In genomic region chr2:43222472-43223146, GRCh38 we compare ENCODE assay signal across 8 cellular contexts. TPM values are rescaled to one million over a fixed set of nuclear protein-coding genes. Genes with fewer than 3 reads are reported as not detected.
DNase-seq lines count a peak whose midpoint lies in the region; ATAC-seq, FAIRE-seq and TF ChIP-seq lines count a peak whose summit lies in the region.

No MANE protein-coding gene starts in this region.

- no peak overlapping the region for H3K4ac ChIP-seq in H1 (replicated peaks; ENCODE audit: insufficient read length, low read depth, low read length)

- H3K14ac ChIP-seq in H1 (ENCODE audit: insufficient read length): no peak overlapping the region

- intact Hi-C loops in Calu3 (cut with micrococcal nuclease; ENCODE audit: unreplicated experiment): loop anchor here (5.0 kb wide), 2 partner anchors 40 to 55 kb away; no protein-coding TSS in a partner anchor
- intact Hi-C loops in PC-9 (cut with micrococcal nuclease; ENCODE audit: unreplicated experiment): loop anchor here (1.0 kb wide), 2 partner anchors 53 to 91 kb away; no protein-coding TSS in a partner anchor

- 62% methylated on average over 6 of the region's 6 CpGs; no CpG with 5 or more reads in 1 of the 2 experiments for WGBS in H1 (ENCODE audit: extremely low coverage in 1 of 2, insufficient coverage in 1 of 2, insufficient read length in 1 of 2, insufficient replicate concordance in 2 of 2, low coverage in 1 of 2, low lambda C conversion rate in 2 of 2, missing lambda C conversion rate in 1 of 2), 2 experiments

- H3K18ac ChIP-seq in H1 (ENCODE audit: extremely low read depth, low read length): no peak overlapping the region

- no peak for TF ChIP-seq POLR2A in H1 (IDR thresholded peaks at IDR 0.05; ENCODE audit: control extremely low read depth in 1 of 2, low read depth in 2 of 2, low read length in 2 of 2)

- H2BK15ac ChIP-seq in H1 (ENCODE audit: low read length): no peak overlapping the region

- no peaks in the 10 kb centered on the region for H3K9me3 ChIP-seq in PC-9 (ENCODE audit: insufficient read depth, low read depth)
- H3K9me3 ChIP-seq in H1 (ENCODE audit: insufficient read depth in 2 of 2, low read depth in 1 of 2, low read length in 1 of 2): no peaks in the 10 kb centered on the region

- H3F3A ChIP-seq in PC-9 (ENCODE audit: insufficient read depth, low read depth): peaks cover 71% of the 10 kb centered on the region

- CTCF ChIA-PET in Calu3 (lab: Charles Lee) (interaction anchor here (0.6 to 2.0 kb wide), 8 partner anchors 24 to 199 kb away, joined by 3 to 10 read pairs (median 4); no protein-coding TSS in a partner anchor), PC-9 (lab: Charles Lee) (interaction anchor here (0.9 to 1.5 kb wide), 2 partner anchors 48 to 53 kb away, joined by 3 to 4 read pairs; no protein-coding TSS in a partner anchor), H1 (lab: Charles Lee; ENCODE audit: partially characterized antibody) (interaction anchor here (0.7 to 7.4 kb wide), 29 partner anchors 9 to 294 kb away, joined by 3 to 91 read pairs (median 4); no protein-coding TSS in a partner anchor)

- H3K9me3 Mint-ChIP-seq in Calu3 (ENCODE audit: low read depth, unreplicated experiment): no peaks in the 10 kb centered on the region
- no peaks in the 10 kb centered on the region for H3K9me3 Mint-ChIP-seq in nephron progenitor cell

- no peak overlapping the region; the same call in 1 of the 2 replicates for H4K8ac ChIP-seq in H1 (ENCODE audit: extremely low read depth, insufficient read depth, low read length)

- H3K4me3 Mint-ChIP-seq in Calu3 (ENCODE audit: low read depth, unreplicated experiment) (peak overlapping the region; percentile 98), nephron progenitor cell (peak overlapping the region; percentile 85)

- H2BK5ac ChIP-seq in H1 (ENCODE audit: low read depth, low read length): no peak overlapping the region

- H2BK12ac ChIP-seq in H1 (ENCODE audit: low read depth, low read length): no peak overlapping the region

- POLR2A ChIA-PET in PC-9 (lab: Charles Lee; ENCODE audit: unreplicated experiment) (interaction anchor here (0.5 to 0.9 kb wide), 4 partner anchors 44 to 1075 kb away, joined by 3 to 12 read pairs (median 7); no protein-coding TSS in a partner anchor), H1 (lab: Charles Lee; ENCODE audit: partially characterized antibody) (interaction anchor here (0.9 to 8.6 kb wide), 6 partner anchors 10 to 89 kb away, joined by 4 to 52 read pairs (median 8); no protein-coding TSS in a partner anchor)

- H3K79me2 ChIP-seq in PC-9 (ENCODE audit: low read depth) (peaks cover 77% of the 10 kb centered on the region), H1 (ENCODE audit: control insufficient read depth in 1 of 2, insufficient read depth in 2 of 2, low read length in 2 of 2) (peaks cover 17 to 50% of the 10 kb centered on the region in 2 experiments)

- H3K27me3 ChIP-seq in PC-9 (ENCODE audit: insufficient read depth, low read depth) (no peaks in the 10 kb centered on the region), H1 (replicated peaks in 1 of 4; ENCODE audit: control insufficient read depth in 3 of 4, extremely low read depth in 1 of 4, insufficient read depth in 3 of 4, low read length in 3 of 4) (no peaks in the 10 kb centered on the region)

- no TSS peak for BruUV-seq in Calu3 (replicated peaks; lab: Mats Ljungman, UMichigan)
- BruUV-seq in PC-9 (replicated peaks; lab: Mats Ljungman, UMichigan): no TSS peak

- no peak overlapping the region for H3K56ac ChIP-seq in H1 (replicated peaks; ENCODE audit: insufficient read length, low read depth, low read length)

- peaks cover 36% of the 10 kb centered on the region for H3K4me1 Mint-ChIP-seq in Calu3 (ENCODE audit: low read depth, unreplicated experiment)
- H3K4me1 Mint-ChIP-seq in nephron progenitor cell: peaks cover 68% of the 10 kb centered on the region

- H3K4me2 ChIP-seq in PC-9: peak overlapping the region; percentile 99
- H3K4me2 ChIP-seq in H1 (ENCODE audit: insufficient read depth in 1 of 2, low read depth in 2 of 2, low read length in 2 of 2): peak overlapping the region; percentile 78 to 80

- no peak for TF ChIP-seq RAD21 in H1 (IDR thresholded peaks at IDR 0.05 in 1 of 2, conservative IDR thresholded peaks at IDR 0.05 in 1 of 2; ENCODE audit: low read depth in 2 of 2, low read length in 2 of 2)

- no peak for TF ChIP-seq CTCF in Calu3 (IDR thresholded peaks at IDR 0.05; ENCODE audit: unreplicated experiment)
- TF ChIP-seq CTCF in PC-9 (conservative IDR thresholded peaks at IDR 0.05): no peak
- TF ChIP-seq CTCF in H1 (IDR thresholded peaks at IDR 0.05; ENCODE audit: control extremely low read depth in 1 of 3, insufficient read depth in 1 of 3, low read depth in 1 of 3, low read length in 3 of 3): no peak
- no peak for TF ChIP-seq CTCF in nephron progenitor cell (IDR thresholded peaks at IDR 0.05)

- no peak for FAIRE-seq in H1 (lab: Jason Lieb, UNC)

- no peak for DNase-seq in Calu3
- no peak for DNase-seq in PC-9
- no peak for DNase-seq in H1 (ENCODE audit: low read depth in 1 of 2, low spot score in 2 of 2)
- no peak for DNase-seq in nephron progenitor cell
- DNase-seq in activated CD4-positive, CD25-positive, alpha-beta regulatory T cell treated with anti-CD3 and anti-CD28 coated beads, Interleukin-2, amount 50 U/mL, for 72 hours: no peak
- DNase-seq in AG08395 (ENCODE audit: low spot score): no peak
- DNase-seq in DMS53 treated with DMSO at 0.1 percent for 48 hours (lab: John Stamatoyannopoulos, UW; ENCODE audit: unreplicated experiment): no peak

- H3K23me2 ChIP-seq in H1 (ENCODE audit: low read depth, low read length): peaks cover 11% of the 10 kb centered on the region

- peaks cover 48% of the 10 kb centered on the region for H3K4me1 ChIP-seq in PC-9 (replicated peaks; ENCODE audit: insufficient read depth)
- peaks cover 14 to 42% (median 22%) of the 10 kb centered on the region in 4 experiments for H3K4me1 ChIP-seq in H1 (replicated peaks in 1 of 4; ENCODE audit: control insufficient read depth in 3 of 4, insufficient read depth in 4 of 4, low read length in 3 of 4)

- no peak for ATAC-seq in HG02870 (IDR thresholded peaks at IDR 0.05; ENCODE audit: unreplicated experiment)

- H3K9ac ChIP-seq in H1 (replicated peaks in 1 of 4; ENCODE audit: extremely low read depth in 1 of 4, low read depth in 3 of 4, low read length in 3 of 4): no peak overlapping the region

- no peak overlapping the region for H2AK5ac ChIP-seq in H1 (ENCODE audit: low read depth, low read length)

- H3K36me3 Mint-ChIP-seq in Calu3 (ENCODE audit: insufficient read depth, unreplicated experiment) (peaks cover 92% of the 10 kb centered on the region), nephron progenitor cell (ENCODE audit: low read depth) (peaks cover 9% of the 10 kb centered on the region)

- no peak overlapping the region for H4K5ac ChIP-seq in H1 (ENCODE audit: insufficient read length, low read depth, low read length)

- H3K4me3 ChIP-seq in PC-9 (peak overlapping the region; percentile 72), H1 (ENCODE audit: extremely low read depth in 1 of 4, insufficient read depth in 2 of 4, low read depth in 3 of 4, low read length in 4 of 4) (peak overlapping the region; percentile 12 to 88 (median 56); a peak in 5 of 8 replicates)

- no peaks in the 10 kb centered on the region for H3K79me1 ChIP-seq in H1 (ENCODE audit: low read depth, low read length)

- H3K36me3 ChIP-seq in PC-9 (ENCODE audit: low read depth): peaks cover 19% of the 10 kb centered on the region
- peaks cover 2 to 35% (median 17%) of the 10 kb centered on the region in 4 experiments; a peak in 6 of 8 replicates for H3K36me3 ChIP-seq in H1 (ENCODE audit: control insufficient read depth in 2 of 4, insufficient read depth in 4 of 4, low read length in 3 of 4)

- no peak overlapping the region for H3K23ac ChIP-seq in H1 (ENCODE audit: insufficient read length)

- H2BK120ac ChIP-seq in H1 (replicated peaks; ENCODE audit: low read depth, low read length): no peak overlapping the region

- no peak overlapping the region for H2BK20ac ChIP-seq in H1 (ENCODE audit: low read length)

- no peak overlapping the region for H4K91ac ChIP-seq in H1 (replicated peaks; ENCODE audit: insufficient read length, low read length)

- 0 out of 2 replicates have a peak, but pooled peaks cover 9% of the 10 kb centered on the region for H4K20me1 ChIP-seq in PC-9 (ENCODE audit: insufficient read depth)
- peaks cover 11 to 14% of the 10 kb centered on the region in 2 experiments for H4K20me1 ChIP-seq in H1 (replicated peaks in 1 of 2; ENCODE audit: control insufficient read depth in 1 of 2, insufficient read depth in 2 of 2, low read length in 2 of 2)

- peak overlapping the region; percentile 84 for H3K27ac Mint-ChIP-seq in Calu3 (ENCODE audit: unreplicated experiment)
- H3K27ac Mint-ChIP-seq in nephron progenitor cell: peak overlapping the region; percentile 99

- H2AFZ ChIP-seq in PC-9: no peak overlapping the region
- no peak overlapping the region for H2AFZ ChIP-seq in H1 (ENCODE audit: low read length)

- H3K27me3 Mint-ChIP-seq in Calu3 (ENCODE audit: unreplicated experiment): no peaks in the 10 kb centered on the region
- no peaks in the 10 kb centered on the region for H3K27me3 Mint-ChIP-seq in nephron progenitor cell (ENCODE audit: low read depth, poor library complexity)

- TF ChIP-seq EP300 in H1 (IDR thresholded peaks at IDR 0.05; ENCODE audit: borderline replicate concordance in 1 of 2, low read depth in 2 of 2, low read length in 2 of 2): no peak

- no peaks in the 10 kb centered on the region for H3K9me2 ChIP-seq in PC-9 (ENCODE audit: insufficient read depth)

- peak overlapping the region; percentile 92 for H3K27ac ChIP-seq in PC-9
- no peak overlapping the region for H3K27ac ChIP-seq in H1 (ENCODE audit: low read depth, low read length)

TF ChIP-seq in H1, 55 proteins besides CTCF, POLR2A, EP300 and RAD21 (continues in another document):
- TF ChIP-seq SIX5 (IDR thresholded peaks at IDR 0.05; ENCODE audit: low read depth, low read length): no peak
- TF ChIP-seq NRF1 (IDR thresholded peaks at IDR 0.05; ENCODE audit: low read depth, low read length): no peak
- TF ChIP-seq PHF8 (conservative IDR thresholded peaks at IDR 0.05; ENCODE audit: low read depth, low read length): no peak
- no peak for TF ChIP-seq ZNF274 (IDR thresholded peaks at IDR 0.05; ENCODE audit: borderline replicate concordance, extremely low read depth, low read length)

RNA-seq across cellular contexts. Expression of gene ZFP36L2, which starts 3.8 kb away (rescaled TPM):
- total RNA-seq in Calu3 (2022) (90.7 and 120 TPM in 2 replicates), PC-9 (2021) (31.3 and 34.3 TPM in 2 replicates)
- 102 and 109 TPM in 2 replicates for total RNA-seq in H1 (2021; fragmentation: NEBNext Ultra II Directional; extraction: Animal tissue kit (Norgen Biotek cat#: 25700))
- 13.4 and 15.6 TPM in 2 replicates for polyA plus RNA-seq in H1 (2011; rRNA removed)
- polyA plus RNA-seq in H1 (2011; cell fraction: cytosol; rRNA removed): 10.6 TPM
- polyA plus RNA-seq in H1 (2011; cell fraction: nucleus; rRNA removed): 10.7 TPM
- 31.8 to 48.4 TPM (median 38.8 TPM) in 4 replicates for polyA plus RNA-seq in H1 (2012, experiment 1 of 2)
- 44.9 TPM for polyA plus RNA-seq in H1 (2012, experiment 2 of 2)
- polyA plus RNA-seq in H1 (2013, experiment 1 of 2): 57.0 TPM
- 62.5 TPM for polyA plus RNA-seq in H1 (2013, experiment 2 of 2)
- 4.5 and 4.8 TPM in 2 replicates for polyA minus RNA-seq in H1 (2011; rRNA and poly(A)+ RNA removed)
- 29.6 TPM for polyA minus RNA-seq in H1 (2011; cell fraction: cytosol; rRNA and poly(A)+ RNA removed)
- 20.3 TPM for polyA minus RNA-seq in H1 (2011; cell fraction: nucleus; rRNA and poly(A)+ RNA removed)
